Comparison of ENCODE assay signal across 9 cellular contexts in genomic region chr6:136971609-136972008, GRCh38. TPM values are rescaled to one million over a fixed set of nuclear protein-coding genes. Genes with fewer than 3 reads are reported as not detected.
"Had no signal": no experiment of that assay in that cellular context is flagged by ENCODE, and none has a peak within 500 bp of the region (broad histone marks: within the 10 kb centered on the region; RNA-seq: fewer than 3 reads in every experiment).

No MANE protein-coding gene starts in this region.

- H3K4me1 Mint-ChIP-seq: H9 had no signal

- DNase-seq: GM23248, GOT3, H7, H9, HCEC 1CT, HFFc6 had no signal

- H3K4me1 ChIP-seq: HAP-1 had no signal

- H3K4me3 ChIP-seq: GM23248, HAP-1 had no signal

- H2AFZ ChIP-seq: GM23248 had no signal

- H3K36me3 ChIP-seq: HAP-1 had no signal

- H3K4me3 Mint-ChIP-seq: H9, HFFc6 had no signal

- H3K9me3 ChIP-seq: HAP-1 had no signal

- ATAC-seq: HCT116 had no signal

- H3K27ac Mint-ChIP-seq: H9, HFFc6 had no signal

- H3K9ac ChIP-seq: GM23248 had no signal

- H3K9me3 Mint-ChIP-seq: H9, HFFc6 had no signal

- H3K27ac ChIP-seq: GM23248 had no signal

RNA-seq across cellular contexts. Expression of gene SLC35D3, which starts 49.5 kb away (rescaled TPM):
- total RNA-seq: GM23248, H4, HFFc6 had no signal
- polyA plus RNA-seq: GM23248 had no signal
